8 cellular contexts compared by ENCODE assay signal in the genomic region with DNA sequence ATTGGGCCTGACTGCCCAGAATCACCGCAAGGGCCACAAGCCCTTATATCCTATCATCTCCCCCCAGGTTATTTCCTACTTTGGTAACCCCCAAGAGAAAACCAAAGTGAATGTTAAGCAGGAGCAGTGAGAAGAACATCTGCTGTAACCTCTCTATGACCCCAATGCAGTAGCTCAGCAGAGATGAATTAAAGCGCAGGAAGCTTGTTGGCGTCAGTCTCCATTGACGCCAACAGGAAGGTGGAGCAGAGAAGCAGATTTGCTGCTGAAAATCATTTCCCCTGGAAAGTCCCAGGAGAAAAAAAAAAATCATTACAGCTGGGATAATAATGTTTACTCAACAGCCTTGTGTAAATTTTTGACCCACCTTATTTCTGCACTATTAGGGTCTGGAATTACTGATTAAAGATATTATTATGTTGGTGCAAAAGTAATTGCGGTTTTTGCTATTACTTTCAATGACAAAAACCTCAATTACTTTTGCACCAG. TPM values are rescaled to one million over a fixed set of nuclear protein-coding genes. Genes with fewer than 3 reads are reported as not detected.
DNase-seq lines count a peak whose midpoint lies in the region; ATAC-seq and TF ChIP-seq lines count a peak whose summit lies in the region.

No MANE protein-coding gene starts in this region.

- TF ChIP-seq CTCF in body of pancreas (IDR thresholded peaks at IDR 0.05), result no peak

- H3K27me3 ChIP-seq in body of pancreas, result no peaks in the 10 kb centered on the region

- ATAC-seq in HG03175 (IDR thresholded peaks at IDR 0.05; ENCODE audit: unreplicated experiment) (peak; percentile 73), body of pancreas (peak; percentile 82), sciatic nerve (peak; percentile 97)

- no peak for TF ChIP-seq POLR2A in body of pancreas (IDR thresholded peaks at IDR 0.05)

- H3K9me3 ChIP-seq in body of pancreas, result no peaks in the 10 kb centered on the region

- peaks cover 12% of the 10 kb centered on the region for H3K4me1 ChIP-seq in body of pancreas

- no peak overlapping the region for H3K4me3 ChIP-seq in body of pancreas

- peak; percentile 4 for DNase-seq in stimulated activated CD4-positive, alpha-beta T cell treated with anti-CD3 and anti-CD28 coated beads, Interleukin-4, amount 100 ng/mL, for 24 hours
- DNase-seq in stimulated activated CD4-positive, alpha-beta T cell treated with anti-CD3 and anti-CD28 coated beads, Interleukin-2, amount 100 ng/mL, for 24 hours, result no peak
- DNase-seq in body of pancreas (peak in 3 of 4 donors; percentile 16 to 32 (median 24)), sciatic nerve (ENCODE audit: low spot score) (no peak), anterior cingulate cortex (lab: John Stamatoyannopoulos, UW) (no peak), cortex of kidney (lab: John Stamatoyannopoulos, UW) (no peak), middle frontal gyrus (ENCODE audit: extremely low spot score, low spot score) (no peak)

- 24 to 25% methylated on average over 5 of the region's 5 CpGs for WGBS in body of pancreas, 2 donors

- no peaks in the 10 kb centered on the region for H3K36me3 ChIP-seq in body of pancreas (replicated peaks in 1 of 2; ENCODE audit: insufficient read depth in 1 of 2, low read depth in 2 of 2)

- intact Hi-C loops in body of pancreas (cut with DNase I), result loop anchor here (5.0 kb wide), 1 partner anchor 102 kb away; no protein-coding TSS in a partner anchor
- intact Hi-C loops in sciatic nerve (cut with DNase I), result loop anchor here (2.0 kb wide), 1 partner anchor 101 kb away; no protein-coding TSS in a partner anchor

- no peak overlapping the region for H3K27ac ChIP-seq in body of pancreas

RNA-seq across cellular contexts. Expression of a gene that starts 33.2 kb away (rescaled TPM):
- total RNA-seq in body of pancreas (under 1 TPM in 1 of 2 donors, not detected in 1; 0.26 TPM), sciatic nerve (not detected)

Comparison
In these comparisons a context has a peak if more than half of its experiments do, and no peak if none do; other contexts are left out.
1. DNase-seq: peak in stimulated activated CD4-positive, alpha-beta T cell treated with anti-CD3 and anti-CD28 coated beads, Interleukin-4, amount 100 ng/mL, for 24 hours (single experiment) and body of pancreas (3 of 4); none in stimulated activated CD4-positive, alpha-beta T cell treated with anti-CD3 and anti-CD28 coated beads, Interleukin-2, amount 100 ng/mL, for 24 hours (0 of 2), sciatic nerve (single experiment), anterior cingulate cortex (0 of 58), cortex of kidney (single experiment) and middle frontal gyrus (single experiment).
2. Peak in every context shown above with its lines, with median percentiles within 50 percentile points of each other: ATAC-seq.